8 cellular contexts compared by ENCODE assay signal in genomic region chr12:107607464-107608392, GRCh38.
DNase-seq lines count a peak whose midpoint lies in the region; ATAC-seq and TF ChIP-seq lines count a peak whose summit lies in the region.

No MANE protein-coding gene starts in this region.

- ATAC-seq in heart right ventricle = peak; percentile 46 to 84 (median 82)
- peak; percentile 75 for ATAC-seq in aorta (ENCODE audit: low FRiP score)

- DNase-seq in AG04450 (ENCODE audit: low read depth, low spot score) (peak; percentile 51), GM20000 (ENCODE audit: low spot score) (peak; percentile 79), NCI-H146 (lab: John Stamatoyannopoulos, UW) (peak; percentile 87), T-helper 1 cell (peak; percentile 52 to 79 (median 69)), adrenal gland (peak; percentile 67 to 92 (median 82)), heart right ventricle (peak; percentile 78 to 80), pulmonary artery endothelial cell (ENCODE audit: low read depth, low spot score) (peak; percentile 43), aorta (peak; percentile 82 to 90)

- intact Hi-C loops in adrenal gland (cut with DNase I) (loop anchor here (2.0 to 10.0 kb wide), 4 partner anchors 160 to 475 kb away; no protein-coding TSS in a partner anchor), heart right ventricle (cut with DNase I) (loop anchor here in 9 of 10 donors (1.0 to 10.0 kb wide), 9 partner anchors 153 to 477 kb away; no protein-coding TSS in a partner anchor), aorta (cut with DNase I) (loop anchor here (1.0 to 5.0 kb wide), 2 partner anchors 475 kb away; no protein-coding TSS in a partner anchor)

- no peak overlapping the region for H3K4me3 ChIP-seq in AG04450 (ENCODE audit: low read depth, low read length)
- H3K4me3 ChIP-seq in adrenal gland = no peak overlapping the region
- H3K4me3 ChIP-seq in heart right ventricle = no peak overlapping the region
- no peak overlapping the region for H3K4me3 ChIP-seq in aorta (ENCODE audit: low read length in 2 of 2)

- POLR2A ChIA-PET in AG04450 (lab: Yijun Ruan, JAX) = no interaction called here

- 33 to 53% (median 38%) methylated on average over 16 to 21 of the region's 21 CpGs for WGBS in adrenal gland, 4 donors
- 28 to 31% methylated on average over 21 of the region's 21 CpGs for WGBS in heart right ventricle, 2 donors
- WGBS in aorta, 2 donors = 22 to 24% methylated on average over 21 of the region's 21 CpGs

- H3K36me3 ChIP-seq in adrenal gland (replicated peaks in 1 of 2) = no peaks in the 10 kb centered on the region
- H3K36me3 ChIP-seq in heart right ventricle = no peaks in the 10 kb centered on the region
- H3K36me3 ChIP-seq in aorta (ENCODE audit: control insufficient read depth in 1 of 2, insufficient read depth in 2 of 2, low read length in 1 of 2) = no peaks in the 10 kb centered on the region

- H3K4me1 ChIP-seq in adrenal gland (replicated peaks in 1 of 2) = no peaks in the 10 kb centered on the region
- peaks cover 0 to 9% (median 0%) of the 10 kb centered on the region in 9 donors for H3K4me1 ChIP-seq in heart right ventricle
- no peaks in the 10 kb centered on the region for H3K4me1 ChIP-seq in aorta (ENCODE audit: control insufficient read depth in 1 of 2, insufficient read depth in 2 of 2, low read length in 2 of 2)

- CTCF ChIA-PET in AG04450 (lab: Charles Lee) = interaction anchor here (0.5 to 13.8 kb wide), 31 partner anchors 9 to 517 kb away, joined by 3 to 401 read pairs (median 4); a partner anchor contains a TSS

- TF ChIP-seq POLR2A in adrenal gland (IDR thresholded peaks at IDR 0.05) = no peak

- H3K27me3 ChIP-seq in AG04450 (ENCODE audit: control insufficient read depth, insufficient read depth, low read length) (no peaks in the 10 kb centered on the region), adrenal gland (no peaks in the 10 kb centered on the region), heart right ventricle (peaks cover 0 to 7% (median 0%) of the 10 kb centered on the region in 7 donors), aorta (ENCODE audit: control insufficient read depth in 1 of 2, insufficient read depth in 2 of 2, low read length in 1 of 2) (no peaks in the 10 kb centered on the region)

- TF ChIP-seq CTCF in AG04450 (IDR thresholded peaks at IDR 0.05; ENCODE audit: low read depth, low read length) (peak; percentile 96), GM20000 (IDR thresholded peaks at IDR 0.05; ENCODE audit: extremely low read depth, missing control alignments) (peak; percentile 67), adrenal gland (IDR thresholded peaks at IDR 0.05) (peak; percentile 80 to 96 (median 90)), heart right ventricle (IDR thresholded peaks at IDR 0.05) (peak; percentile 87 to 95 (median 93))

- H3K27ac ChIP-seq in AG04450 (ENCODE audit: low read depth, low read length) (no peak overlapping the region), adrenal gland (no peak overlapping the region), heart right ventricle (no peak overlapping the region), aorta (ENCODE audit: low read depth in 1 of 2, low read length in 2 of 2) (no peak overlapping the region)

- no peaks in the 10 kb centered on the region for H3K9me3 ChIP-seq in AG04450 (ENCODE audit: control insufficient read depth, insufficient read depth, low read length)
- no peaks in the 10 kb centered on the region for H3K9me3 ChIP-seq in adrenal gland (replicated peaks in 1 of 3)
- no peaks in the 10 kb centered on the region for H3K9me3 ChIP-seq in heart right ventricle
- no peaks in the 10 kb centered on the region for H3K9me3 ChIP-seq in aorta (ENCODE audit: control insufficient read depth, low read length)
